13 cellular contexts compared by ENCODE assay signal in the genomic region with DNA sequence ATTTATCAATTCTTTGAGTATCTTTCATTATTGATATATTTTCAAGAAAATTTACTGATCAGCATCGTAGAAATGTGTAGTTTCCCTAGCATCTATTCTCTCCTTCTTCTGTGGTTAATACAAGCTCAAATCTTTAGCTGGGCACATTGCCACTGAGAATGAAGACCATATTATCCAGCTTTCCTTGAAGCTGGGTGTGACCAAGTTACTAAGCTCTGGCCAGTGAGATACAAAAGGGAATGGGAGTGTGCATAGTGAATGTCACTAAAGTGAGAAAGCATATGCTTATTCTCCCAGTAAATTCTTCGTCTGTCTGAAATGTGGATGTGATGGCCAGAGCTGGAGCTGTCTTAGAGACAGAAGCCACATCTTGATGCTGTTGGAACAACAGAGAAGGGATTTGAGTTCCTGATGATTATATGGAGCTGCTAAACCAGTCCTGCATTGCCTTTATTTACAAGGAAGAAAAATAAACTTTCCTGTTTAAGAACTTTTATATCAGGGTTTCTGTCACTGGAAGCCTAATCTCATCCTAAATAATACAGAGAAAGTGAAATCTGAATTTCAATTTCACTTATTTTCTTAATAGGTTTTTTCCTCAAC.
"Had no signal": no experiment of that assay in that cellular context is flagged by ENCODE, and none has a peak within 500 bp of the region (broad histone marks: within the 10 kb centered on the region; RNA-seq: fewer than 3 reads in every experiment).

No MANE protein-coding gene starts in this region.

- ATAC-seq: activated T-helper 17 cell treated with anti-CD3 and anti-CD28 coated beads, Interleukin-2, amount 50 U/mL, for 72 hours; left lung had no signal

- H3K27ac ChIP-seq: left lung, neural progenitor cell, thoracic aorta had no signal

- DNase-seq: activated CD4-positive, alpha-beta T cell treated with anti-CD3 and anti-CD28 coated beads, Interleukin-2, amount 50 U/mL, for 1 hour; activated naive CD4-positive, alpha-beta T cell treated with Interleukin-2 at 50 U/mL for 16 hours; aorta; cerebellar nuclear complex; effector memory CD4-positive, alpha-beta T cell; left lung; mammary epithelial cell; naive B cell; stimulated activated CD4-positive, alpha-beta T cell treated with anti-CD3 and anti-CD28 coated beads, Interleukin-1b, Interleukin-23, amount 100 ng/mL, for 48 hours; stomach had no signal

- H3K4me1 ChIP-seq: neural progenitor cell had no signal

- H3K4me2 ChIP-seq: neural progenitor cell had no signal

- H3K9ac ChIP-seq: neural progenitor cell had no signal

- H3K36me3 ChIP-seq: left lung, neural progenitor cell, stomach, thoracic aorta had no signal

- H3K27me3 ChIP-seq: left lung, neural progenitor cell, stomach had no signal

- H3K4me3 ChIP-seq: left lung, neural progenitor cell, stomach, thoracic aorta had no signal

- H2AFZ ChIP-seq: neural progenitor cell had no signal

- H3K9me3 ChIP-seq: left lung, stomach, thoracic aorta had no signal
